ENCODE assay signal across 27 cellular contexts in the genomic region with DNA sequence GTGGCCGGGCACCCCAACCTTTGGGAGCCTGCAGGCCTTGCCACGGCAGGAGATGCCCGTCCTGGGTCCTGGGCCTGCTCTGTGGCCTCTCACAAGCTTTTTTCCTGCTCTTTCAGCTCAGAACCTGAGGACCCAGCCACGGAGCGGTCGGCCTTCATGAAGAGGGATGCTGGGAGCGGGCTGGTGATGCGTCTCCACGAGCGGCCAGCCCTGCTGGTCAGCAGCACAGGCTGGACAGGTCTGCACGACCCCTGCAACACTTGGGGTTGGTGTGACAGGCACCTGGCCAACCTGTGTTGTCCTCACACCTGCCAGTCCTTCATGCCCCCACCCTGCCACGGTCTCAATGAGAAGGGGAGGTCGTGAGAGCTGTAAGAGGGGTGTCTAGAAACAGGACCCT.
"Had no signal": no experiment of that assay in that cellular context is flagged by ENCODE, and none has a peak within 500 bp of the region (broad histone marks: within the 10 kb centered on the region; RNA-seq: fewer than 3 reads in every experiment).

No MANE protein-coding gene starts in this region.

- H3K36me3 Mint-ChIP-seq: memory B cell had no signal

- H3K27ac Mint-ChIP-seq: memory B cell had no signal

- DNase-seq: dermis blood vessel endothelial cell; dorsolateral prefrontal cortex; effector CD4-positive, alpha-beta T cell; effector memory CD4-positive, alpha-beta T cell; erythroblast; esophagus squamous epithelium; foreskin fibroblast; foreskin melanocyte; gastrocnemius medialis; glutamatergic neuron; head of caudate nucleus; heart right ventricle; hippocampal formation; left cardiac atrium; left lung; left ventricle myocardium superior; mammary epithelial cell; mesendoderm; midbrain had no signal

- H3K27me3 ChIP-seq: dorsolateral prefrontal cortex, gastrocnemius medialis, left lung had no signal

- FAIRE-seq: colon, endometrium, islet of Langerhans, keratinocyte had no signal

- H3K27ac ChIP-seq: coronary artery, dorsolateral prefrontal cortex, epithelial cell of prostate, esophagus squamous epithelium, gastrocnemius medialis, heart right ventricle, left lung had no signal

- H3K4me1 Mint-ChIP-seq: memory B cell had no signal

- H3K4me1 ChIP-seq: gastrocnemius medialis, heart right ventricle, left lung had no signal

- H3K36me3 ChIP-seq: esophagus squamous epithelium, gastrocnemius medialis, heart right ventricle, left lung had no signal

- H3K9me3 Mint-ChIP-seq: memory B cell had no signal

- H3K4me3 Mint-ChIP-seq: memory B cell had no signal

- H3K4me3 ChIP-seq: coronary artery, dorsolateral prefrontal cortex, esophagus squamous epithelium, gastrocnemius medialis, heart right ventricle, left lung, lung had no signal

- H3K9me3 ChIP-seq: esophagus squamous epithelium, gastrocnemius medialis, heart right ventricle, left lung had no signal
